In genomic region chr3:12875857-12876451, GRCh38 we compare ENCODE assay signal across 8 cellular contexts. TPM values are rescaled to one million over a fixed set of nuclear protein-coding genes. Genes with fewer than 3 reads are reported as not detected.
DNase-seq lines count a peak whose midpoint lies in the region; ATAC-seq and TF ChIP-seq lines count a peak whose summit lies in the region.

No MANE protein-coding gene starts in this region.

- H3K18ac ChIP-seq in mesendoderm (ENCODE audit: low read length), result no peak overlapping the region

- no peak for TF ChIP-seq POLR2A in lower leg skin (IDR thresholded peaks at IDR 0.05)

- no peak overlapping the region for H3K4ac ChIP-seq in mesendoderm (ENCODE audit: low read depth, low read length)

- TF ChIP-seq CTCF in GM12865 (IDR thresholded peaks at IDR 0.05; ENCODE audit: insufficient read depth, low read depth, low read length, missing control alignments) (peak; percentile 11), WERI-Rb-1 (IDR thresholded peaks at IDR 0.05; ENCODE audit: low read depth, low read length) (no peak), lower leg skin (IDR thresholded peaks at IDR 0.05) (no peak)

- no peaks in the 10 kb centered on the region for H3K27me3 ChIP-seq in mesendoderm (ENCODE audit: insufficient read depth, low read length, poor library complexity)
- no peaks in the 10 kb centered on the region for H3K27me3 ChIP-seq in WERI-Rb-1 (ENCODE audit: insufficient read depth, low read depth, severe bottlenecking)

- H2AK5ac ChIP-seq in mesendoderm (ENCODE audit: low read length), result no peak overlapping the region

- no peak overlapping the region for H2BK15ac ChIP-seq in mesendoderm (replicated peaks; ENCODE audit: low read depth)

- H3K79me2 ChIP-seq in mesendoderm (ENCODE audit: control insufficient read depth, insufficient read depth, low read length), result no peaks in the 10 kb centered on the region

- H3K27ac ChIP-seq in mesendoderm (ENCODE audit: low read depth, low read length) (no peak overlapping the region), WERI-Rb-1 (no peak overlapping the region)

- no peak overlapping the region for H3K23ac ChIP-seq in mesendoderm (ENCODE audit: low read length)

- H3K36me3 ChIP-seq in mesendoderm (ENCODE audit: control insufficient read depth, insufficient read depth, low read length) (no peaks in the 10 kb centered on the region), WERI-Rb-1 (no peaks in the 10 kb centered on the region)

- H3K9me3 ChIP-seq in WERI-Rb-1 (ENCODE audit: severe bottlenecking), result no peaks in the 10 kb centered on the region

- no peak overlapping the region for H3K4me3 ChIP-seq in GM12865 (ENCODE audit: low read depth, low read length)
- no peak overlapping the region for H3K4me3 ChIP-seq in mesendoderm (ENCODE audit: low read length)
- H3K4me3 ChIP-seq in WERI-Rb-1 (ENCODE audit: low read depth, low read length), result no peak overlapping the region
- no peak overlapping the region for H3K4me3 ChIP-seq in lower leg skin (ENCODE audit: low read depth, poor library complexity, severe bottlenecking)

- H3K9ac ChIP-seq in mesendoderm (ENCODE audit: low read length), result peak overlapping the region; percentile 62

- no CpG with 5 or more reads among the region's 47 CpGs for WGBS in mesendoderm (ENCODE audit: extremely low coverage, insufficient coverage, low lambda C conversion rate)
- WGBS in lower leg skin, 2 donors, result 37 to 51% methylated on average over 5 to 17 of the region's 47 CpGs

- no peak overlapping the region for H4K8ac ChIP-seq in mesendoderm (ENCODE audit: low read depth, low read length)

- ATAC-seq in HG03457 (IDR thresholded peaks at IDR 0.05; ENCODE audit: unreplicated experiment), result no peak

- H3K4me1 ChIP-seq in mesendoderm (ENCODE audit: control insufficient read depth, low read depth, low read length), result no peaks in the 10 kb centered on the region

- H3K79me1 ChIP-seq in mesendoderm (ENCODE audit: low read length), result no peaks in the 10 kb centered on the region

- H3K4me2 ChIP-seq in mesendoderm (ENCODE audit: low read length), result peak overlapping the region; percentile 44

- DNase-seq in GM12865 (ENCODE audit: low read depth), result peak; percentile 24
- peak; percentile 32 for DNase-seq in NCI-H146 treated with DMSO at 0.1 percent for 48 hours (lab: John Stamatoyannopoulos, UW; ENCODE audit: unreplicated experiment)
- peak; percentile 11 to 40 for DNase-seq in dermis microvascular lymphatic vessel endothelial cell (ENCODE audit: low read depth in 2 of 2)
- DNase-seq in mesendoderm, result peak; percentile 89
- no peak for DNase-seq in cerebellar cortex (ENCODE audit: low spot score)
- no peak for DNase-seq in WERI-Rb-1
- DNase-seq in lower leg skin (ENCODE audit: low spot score in 2 of 2), result no peak

- H2BK120ac ChIP-seq in mesendoderm (ENCODE audit: low read depth, low read length), result no peak overlapping the region

- H3K56ac ChIP-seq in mesendoderm (ENCODE audit: low read length), result peak overlapping the region; percentile 73

- no peak overlapping the region for H4K5ac ChIP-seq in mesendoderm (ENCODE audit: low read length)

- H2BK5ac ChIP-seq in mesendoderm (ENCODE audit: low read length), result no peak overlapping the region

- intact Hi-C loops in lower leg skin (cut with DNase I; ENCODE audit: low total_unique reads), result loop anchor here (10.0 kb wide), 1 partner anchor 109 kb away; no protein-coding TSS in a partner anchor

RNA-seq across cellular contexts. Expression of gene RPL32, which starts 34.6 kb away (rescaled TPM):
- 1,083 and 1,565 TPM in 2 replicates for total RNA-seq in dermis microvascular lymphatic vessel endothelial cell
- 1,879 TPM for polyA plus RNA-seq in mesendoderm (2013, experiment 1 of 2)
- polyA plus RNA-seq in mesendoderm (2013, experiment 2 of 2), result 1,970 TPM
- 1,000 to 10,000 TPM; 1,042 to 3,119 (median 2,671) TPM for total RNA-seq in lower leg skin

Comparison
In these comparisons a context has a peak if more than half of its experiments do, and no peak if none do; other contexts are left out.
1. DNase-seq: peak in GM12865 (single experiment), NCI-H146 treated with DMSO at 0.1 percent for 48 hours (single experiment), dermis microvascular lymphatic vessel endothelial cell (2 of 2) and mesendoderm (single experiment); none in cerebellar cortex (single experiment), WERI-Rb-1 (single experiment) and lower leg skin (0 of 2).